8 cellular contexts compared by ENCODE assay signal in genomic region chr10:125343118-125343752, GRCh38.
DNase-seq lines count a peak whose midpoint lies in the region; ATAC-seq and TF ChIP-seq lines count a peak whose summit lies in the region.

No MANE protein-coding gene starts in this region.

- in situ Hi-C loops in G401 (cut with HindIII; ENCODE audit: low sequenced_read_pairs), result no loop called here

- ATAC-seq in HG03159 (IDR thresholded peaks at IDR 0.05; ENCODE audit: unreplicated experiment), result no peak
- ATAC-seq in GM18511 (IDR thresholded peaks at IDR 0.05; ENCODE audit: unreplicated experiment), result no peak
- ATAC-seq in HG03135 (IDR thresholded peaks at IDR 0.05; ENCODE audit: unreplicated experiment), result no peak
- ATAC-seq in GM18870 (IDR thresholded peaks at IDR 0.05; ENCODE audit: unreplicated experiment), result no peak

- H3K9me3 ChIP-seq in parathyroid adenoma (ENCODE audit: control insufficient read depth, low read length), result no peaks in the 10 kb centered on the region

- H3K4me2 ChIP-seq in parathyroid adenoma (ENCODE audit: low read length), result no peak overlapping the region

- H3K27ac ChIP-seq in parathyroid adenoma, result no peak overlapping the region

- peak; percentile 81 for TF ChIP-seq CTCF in epithelial cell of esophagus (IDR thresholded peaks at IDR 0.05; ENCODE audit: insufficient read depth, low read depth, low read length, missing control alignments)
- peak; percentile 25 for TF ChIP-seq CTCF in parathyroid adenoma (IDR thresholded peaks at IDR 0.05)

- H2AFZ ChIP-seq in parathyroid adenoma, result no peak overlapping the region

- H3K79me2 ChIP-seq in parathyroid adenoma, result no peaks in the 10 kb centered on the region

- no peak overlapping the region for H3K9ac ChIP-seq in parathyroid adenoma

- H3K4me3 ChIP-seq in epithelial cell of esophagus (ENCODE audit: low read length) (no peak overlapping the region), parathyroid adenoma (ENCODE audit: low read depth, low read length) (no peak overlapping the region)

- H3K4me1 ChIP-seq in parathyroid adenoma, result no peaks in the 10 kb centered on the region

- no peaks in the 10 kb centered on the region for H3K36me3 ChIP-seq in parathyroid adenoma (ENCODE audit: control insufficient read depth, insufficient read depth, low read length)

- DNase-seq in G401 (ENCODE audit: low spot score) (peak; percentile 25), M059J (ENCODE audit: low read depth) (peak; percentile 18), epithelial cell of esophagus (ENCODE audit: low read depth) (peak; percentile 52)

- H3K27me3 ChIP-seq in parathyroid adenoma (ENCODE audit: control insufficient read depth, insufficient read depth, low read length), result no peaks in the 10 kb centered on the region
